8 cellular contexts compared by ENCODE assay signal in genomic region chr17:74862108-74862901, GRCh38. TPM values are rescaled to one million over a fixed set of nuclear protein-coding genes. Genes with fewer than 3 reads are reported as not detected.
A peak's percentile ranks its signal among the peaks of the same experiment; 100 is the strongest.
DNase-seq lines count a peak whose midpoint lies in the region; ATAC-seq and TF ChIP-seq lines count a peak whose summit lies in the region.

No MANE protein-coding gene starts in this region.

- peaks cover 19% of the 10 kb centered on the region for H3K4me1 Mint-ChIP-seq in CD4-positive, alpha-beta T cell (ENCODE audit: low read depth)

- H3K36me3 ChIP-seq in iPS-18a (ENCODE audit: control insufficient read depth, low read depth, low read length): no peaks in the 10 kb centered on the region

- H3K27ac Mint-ChIP-seq in CD4-positive, alpha-beta T cell: no peak overlapping the region

- no peak overlapping the region for H3K27ac ChIP-seq in CD4-positive, alpha-beta T cell (ENCODE audit: low read depth, low read length)
- H3K27ac ChIP-seq in iPS-18a (ENCODE audit: low read length): no peak overlapping the region

- H3K4me3 Mint-ChIP-seq in CD4-positive, alpha-beta T cell: peak overlapping the region; percentile 38

- H3K27me3 Mint-ChIP-seq in CD4-positive, alpha-beta T cell: peaks cover 49% of the 10 kb centered on the region

- intact Hi-C loops in CD4-positive, alpha-beta T cell (cut with DNase I, micrococcal nuclease): loop anchor here in 1 of 2 experiments (1.0 to 5.0 kb wide), 2 partner anchors 71 to 115 kb away; partner anchors contain the start of gene NHERF1

- no peaks in the 10 kb centered on the region for H3K9me3 Mint-ChIP-seq in CD4-positive, alpha-beta T cell

- in situ Hi-C loops in astrocyte of the cerebellum (cut with HindIII; ENCODE audit: low sequenced_read_pairs): no loop called here

- DNase-seq in CD4-positive, alpha-beta T cell: peak; percentile 50 to 75 (median 61)
- DNase-seq in HUDEP-2 (lab: John Stamatoyannopoulos, UW; ENCODE audit: unreplicated experiment in 76 of 76) (peak in 43 of 76 experiments; percentile 5 to 69 (median 25)), T-helper 9 cell (peak; percentile 66), astrocyte of the cerebellum (ENCODE audit: low read depth) (no peak)
- DNase-seq in stimulated activated CD4-positive, alpha-beta T cell treated with anti-CD3 and anti-CD28 coated beads, Interleukin-15, amount 100 ng/mL, for 24 hours: peak; percentile 87

- no peaks in the 10 kb centered on the region for H3K36me3 Mint-ChIP-seq in CD4-positive, alpha-beta T cell (ENCODE audit: low read depth)

- POLR2A ChIA-PET in CD4-positive, alpha-beta T cell (lab: Charles Lee): interaction anchor here (0.6 to 2.3 kb wide), 10 partner anchors 10 to 205 kb away, joined by 3 to 9 read pairs (median 4); partner anchors contain the start of gene FDXR

- H3K4me1 ChIP-seq in iPS-18a (ENCODE audit: control insufficient read depth, low read depth, low read length): peaks cover 3% of the 10 kb centered on the region

- peak; percentile 64 for ATAC-seq in CD4-positive, alpha-beta T cell (ENCODE audit: poor library complexity)
- ATAC-seq in HG03469 (IDR thresholded peaks at IDR 0.05; ENCODE audit: unreplicated experiment): no peak
- no peak for ATAC-seq in HG03442 (IDR thresholded peaks at IDR 0.05; ENCODE audit: unreplicated experiment)

- CTCF ChIA-PET in CD4-positive, alpha-beta T cell (lab: Charles Lee): interaction anchor here (0.7 to 3.0 kb wide), 10 partner anchors 9 to 327 kb away, joined by 3 to 18 read pairs (median 7); partner anchors contain the start of gene FDXR

- H3K9me3 ChIP-seq in CD4-positive, alpha-beta T cell (ENCODE audit: control insufficient read depth, low read length): no peaks in the 10 kb centered on the region
- no peaks in the 10 kb centered on the region for H3K9me3 ChIP-seq in iPS-18a (ENCODE audit: control insufficient read depth, low read depth, low read length)

- peaks cover 47% of the 10 kb centered on the region for H3K27me3 ChIP-seq in CD4-positive, alpha-beta T cell (ENCODE audit: control insufficient read depth, insufficient read depth, low read length)
- peaks cover 54% of the 10 kb centered on the region for H3K27me3 ChIP-seq in iPS-18a (ENCODE audit: control insufficient read depth, insufficient read depth, low read length)

- peak; percentile 56 for TF ChIP-seq CTCF in CD4-positive, alpha-beta T cell (IDR thresholded peaks at IDR 0.05)
- peak; percentile 75 for TF ChIP-seq CTCF in astrocyte of the cerebellum (IDR thresholded peaks at IDR 0.05; ENCODE audit: low read depth, low read length, missing control alignments)

- H3K4me3 ChIP-seq in astrocyte of the cerebellum (ENCODE audit: low read depth, low read length) (no peak overlapping the region), iPS-18a (ENCODE audit: low read length) (peak overlapping the region; percentile 21)

- no peak overlapping the region for H3K9ac ChIP-seq in iPS-18a (ENCODE audit: low read length)

RNA-seq across cellular contexts. Expression of gene GRIN2C, which starts 2.6 kb away (rescaled TPM):
- not detected for total RNA-seq in CD4-positive, alpha-beta T cell

RNA-seq across cellular contexts. Expression of gene FDXR, which starts 10.5 kb away (rescaled TPM):
- total RNA-seq in CD4-positive, alpha-beta T cell: 1 to 10 TPM; 2.1 to 2.7 TPM

RNA-seq across cellular contexts. Expression of gene FADS6, which starts 31.1 kb away (rescaled TPM):
- total RNA-seq in CD4-positive, alpha-beta T cell: not detected
